Comparison of ENCODE assay signal across 8 cellular contexts in genomic region chr15:58957101-58957973, GRCh38. TPM values are rescaled to one million over a fixed set of nuclear protein-coding genes. Genes with fewer than 3 reads are reported as not detected.
DNase-seq lines count a peak whose midpoint lies in the region; ATAC-seq and TF ChIP-seq lines count a peak whose summit lies in the region.

No MANE protein-coding gene starts in this region.

- intact Hi-C loops in CD8-positive, alpha-beta T cell (cut with DNase I, micrococcal nuclease) = loop anchor here (1.0 to 10.0 kb wide), 4 partner anchors 23 to 733 kb away; no protein-coding TSS in a partner anchor

- POLR2A ChIA-PET in CD8-positive, alpha-beta T cell (lab: Charles Lee) = interaction anchor here (1.1 kb wide), 1 partner anchor 24 kb away, joined by 4 read pairs; the partner anchor contains the start of gene SLTM

- H3K4me1 Mint-ChIP-seq in CD8-positive, alpha-beta T cell (ENCODE audit: low read depth) = peaks cover 10% of the 10 kb centered on the region

- no peaks in the 10 kb centered on the region for H3K4me1 ChIP-seq in CD8-positive, alpha-beta T cell (ENCODE audit: insufficient read depth, low read length)
- peaks cover 6% of the 10 kb centered on the region for H3K4me1 ChIP-seq in SJSA1 (replicated peaks)

- TF ChIP-seq CTCF in CD8-positive, alpha-beta T cell (IDR thresholded peaks at IDR 0.05) = peak; percentile 82

- H3K27me3 Mint-ChIP-seq in CD8-positive, alpha-beta T cell (ENCODE audit: low read depth) = no peaks in the 10 kb centered on the region

- H3K36me3 ChIP-seq in CD8-positive, alpha-beta T cell (ENCODE audit: insufficient read depth, low read length) = no peaks in the 10 kb centered on the region
- no peaks in the 10 kb centered on the region for H3K36me3 ChIP-seq in SJSA1

- H3K4me3 ChIP-seq in CD8-positive, alpha-beta T cell (ENCODE audit: low read depth, low read length) = no peak overlapping the region
- no peak overlapping the region for H3K4me3 ChIP-seq in SJSA1

- no peaks in the 10 kb centered on the region for H3K9me3 ChIP-seq in CD8-positive, alpha-beta T cell (ENCODE audit: low read length)
- H3K9me3 ChIP-seq in SJSA1 (replicated peaks) = no peaks in the 10 kb centered on the region

- H3K27ac ChIP-seq in CD8-positive, alpha-beta T cell (ENCODE audit: low read depth, low read length) = no peak overlapping the region
- H3K27ac ChIP-seq in SJSA1 = no peak overlapping the region

- H3K4me3 Mint-ChIP-seq in CD8-positive, alpha-beta T cell = no peak overlapping the region

- peak; percentile 96 for ATAC-seq in CD8-positive, alpha-beta T cell
- peak; percentile 80 for ATAC-seq in GM21526 (IDR thresholded peaks at IDR 0.05; ENCODE audit: low FRiP score, unreplicated experiment)
- no peak for ATAC-seq in HG02840 (IDR thresholded peaks at IDR 0.05; ENCODE audit: low FRiP score, unreplicated experiment)

- CTCF ChIA-PET in CD8-positive, alpha-beta T cell (lab: Charles Lee) = interaction anchor here (0.6 to 5.3 kb wide), 22 partner anchors 9 to 620 kb away, joined by 3 to 39 read pairs (median 4); no protein-coding TSS in a partner anchor

- H3K27me3 ChIP-seq in CD8-positive, alpha-beta T cell (ENCODE audit: insufficient read depth, low read length) = no peaks in the 10 kb centered on the region
- no peaks in the 10 kb centered on the region for H3K27me3 ChIP-seq in SJSA1 (replicated peaks)

- no peak overlapping the region for H3K27ac Mint-ChIP-seq in CD8-positive, alpha-beta T cell

- DNase-seq in CD8-positive, alpha-beta T cell = peak; percentile 18 to 68 (median 52)
- DNase-seq in NCI-H1092 treated with DMSO at 0.1 percent for 48 hours (lab: John Stamatoyannopoulos, UW) = peak; percentile 51
- DNase-seq in SJSA1 (ENCODE audit: low read depth in 1 of 2, low spot score in 2 of 2) = peak; percentile 50 to 61
- peak; percentile 16 for DNase-seq in activated effector memory CD4-positive, alpha-beta T cell treated with Interleukin-2 at 50 U/mL for 16 hours
- peak; percentile 67 for DNase-seq in glomerular visceral epithelial cell (ENCODE audit: extremely low spot score)
- peak; percentile 31 for DNase-seq in putamen (ENCODE audit: low spot score)

- no peaks in the 10 kb centered on the region for H3K36me3 Mint-ChIP-seq in CD8-positive, alpha-beta T cell

- no peaks in the 10 kb centered on the region for H3K9me3 Mint-ChIP-seq in CD8-positive, alpha-beta T cell

RNA-seq across cellular contexts. Expression of gene SLTM, which starts 23.9 kb away (rescaled TPM):
- 100 to 1,000 TPM; 189 to 201 TPM for total RNA-seq in CD8-positive, alpha-beta T cell
- total RNA-seq in SJSA1 (2014; rRNA removed; shearing (Covaris generic)) = 60.6 and 71.9 TPM in 2 replicates

RNA-seq across cellular contexts. Expression of gene RNF111, which starts 30.1 kb away (rescaled TPM):
- 10 to 100 TPM; 25.2 to 28.4 TPM for total RNA-seq in CD8-positive, alpha-beta T cell
- 16.6 and 17.7 TPM in 2 replicates for total RNA-seq in SJSA1 (2014; rRNA removed; shearing (Covaris generic))

Comparison
In these comparisons a context has a peak if more than half of its experiments do, and no peak if none do; other contexts are left out.
1. DNase-seq: peak in every context shown above with its lines; median percentile 67 in glomerular visceral epithelial cell; 56 in SJSA1; 52 in CD8-positive, alpha-beta T cell; 51 in NCI-H1092 treated with DMSO at 0.1 percent for 48 hours; 31 in putamen; 16 in activated effector memory CD4-positive, alpha-beta T cell treated with Interleukin-2 at 50 U/mL for 16 hours.